2 cellular contexts compared by ENCODE assay signal in genomic region chr12:54074308-54074707, GRCh38.
TF ChIP-seq lines count a peak whose summit lies in the region.

No MANE protein-coding gene starts in this region.

TF ChIP-seq in HEK293, 187 proteins besides CTCF, POLR2A, EP300 and RAD21:
- 0 out of 2 replicates have a peak, but pooled peaks have one; percentile 26 for TF ChIP-seq ZNF366 (tag by site-specific recombination; conservative IDR thresholded peaks at IDR 0.05)
- TF ChIP-seq ZNF398 (tag by site-specific recombination; IDR thresholded peaks at IDR 0.05), result no peak

TF ChIP-seq in H1, 55 proteins besides CTCF, POLR2A, EP300 and RAD21:
- TF ChIP-seq CREB1 (IDR thresholded peaks at IDR 0.05), result no peak
- no peak for TF ChIP-seq ZNF274 (IDR thresholded peaks at IDR 0.05; ENCODE audit: borderline replicate concordance, extremely low read depth, low read length)
- TF ChIP-seq SP2 (IDR thresholded peaks at IDR 0.05; ENCODE audit: low read length), result no peak
- no peak for TF ChIP-seq SUZ12 (IDR thresholded peaks at IDR 0.05; ENCODE audit: low read length)
- TF ChIP-seq JUN (IDR thresholded peaks at IDR 0.05; ENCODE audit: low read depth, low read length), result no peak
- TF ChIP-seq HDAC2 (IDR thresholded peaks at IDR 0.05; ENCODE audit: borderline replicate concordance in 1 of 2, low read depth in 2 of 2, low read length in 2 of 2), result no peak
- TF ChIP-seq RXRA (IDR thresholded peaks at IDR 0.05; ENCODE audit: insufficient read depth, low read depth, low read length), result no peak
- no peak for TF ChIP-seq CEBPB (IDR thresholded peaks at IDR 0.05; ENCODE audit: low read depth, low read length)
- no peak for TF ChIP-seq CHD7 (IDR thresholded peaks at IDR 0.05; ENCODE audit: insufficient replicate concordance, low read length)
- TF ChIP-seq CHD2 (IDR thresholded peaks at IDR 0.05; ENCODE audit: low read length), result no peak
